9 cellular contexts compared by ENCODE assay signal in genomic region chr17:49861150-49861884, GRCh38. TPM values are rescaled to one million over a fixed set of nuclear protein-coding genes. Genes with fewer than 3 reads are reported as not detected.
A peak's percentile ranks its signal among the peaks of the same experiment; 100 is the strongest.
DNase-seq lines count a peak whose midpoint lies in the region; ATAC-seq and TF ChIP-seq lines count a peak whose summit lies in the region.
"Had no signal": no experiment of that assay in that cellular context is flagged by ENCODE, and none has a peak within 500 bp of the region (broad histone marks: within the 10 kb centered on the region; RNA-seq: fewer than 3 reads in every experiment).

No MANE protein-coding gene starts in this region.

- no peak overlapping the region for H3K27ac ChIP-seq in lung (ENCODE audit: low read depth in 1 of 2, low read length in 1 of 2)
- H3K27ac ChIP-seq: BLaER1 had no signal

- H3K36me3 ChIP-seq in lung (ENCODE audit: control insufficient read depth in 2 of 2, insufficient read depth in 2 of 2, low read length in 2 of 2): no peaks in the 10 kb centered on the region
- H3K36me3 ChIP-seq: BLaER1 had no signal

- H3K9me3 ChIP-seq in lung (ENCODE audit: control insufficient read depth in 2 of 2, insufficient read depth in 1 of 2, low read length in 1 of 2): no peaks in the 10 kb centered on the region
- H3K9me3 ChIP-seq: BLaER1 had no signal

- no peak overlapping the region for H3K4me3 ChIP-seq in lung
- H3K4me3 ChIP-seq: BLaER1 had no signal

- no peaks in the 10 kb centered on the region for H3K27me3 ChIP-seq in lung (ENCODE audit: control insufficient read depth, insufficient read depth)

- DNase-seq in NCI-H1092 treated with DMSO at 0.1 percent for 48 hours (lab: John Stamatoyannopoulos, UW) (peak; percentile 9), NCI-H1092 (lab: John Stamatoyannopoulos, UW) (no peak), NAMALWA (ENCODE audit: low spot score) (peak; percentile 62), cerebellar cortex (ENCODE audit: low spot score) (peak; percentile 76), lung (ENCODE audit: low spot score) (peak; percentile 43)
- peak; percentile 18 to 45 (median 36) for DNase-seq in activated CD4-positive, CD25-positive, alpha-beta regulatory T cell (lab: John Stamatoyannopoulos, UW)
- DNase-seq in stimulated activated CD8-positive, alpha-beta memory T cell treated with anti-CD3 and anti-CD28 coated beads, Interleukin-2, amount 100 ng/mL, for 48 hours (ENCODE audit: low read depth in 2 of 2): peak; percentile 30 to 43

- peak; percentile 58 for TF ChIP-seq CTCF in lung (IDR thresholded peaks at IDR 0.05; ENCODE audit: control extremely low read depth, extremely low read depth)

- no peak for ATAC-seq in lung (ENCODE audit: insufficient read depth, low FRiP score)
- ATAC-seq in GM21528 (IDR thresholded peaks at IDR 0.05; ENCODE audit: low FRiP score, unreplicated experiment): no peak

- WGBS in lung, 2 donors: 38 to 42% methylated on average over 16 of the region's 16 CpGs

- H3K4me1 ChIP-seq in lung (ENCODE audit: control insufficient read depth in 2 of 2, insufficient read depth in 2 of 2, low read length in 2 of 2): no peaks in the 10 kb centered on the region

RNA-seq across cellular contexts. Expression of gene TAC4, which starts 13.4 kb away (rescaled TPM):
- not detected for total RNA-seq in lung
- not detected for polyA plus RNA-seq in lung
